In the genomic region with DNA sequence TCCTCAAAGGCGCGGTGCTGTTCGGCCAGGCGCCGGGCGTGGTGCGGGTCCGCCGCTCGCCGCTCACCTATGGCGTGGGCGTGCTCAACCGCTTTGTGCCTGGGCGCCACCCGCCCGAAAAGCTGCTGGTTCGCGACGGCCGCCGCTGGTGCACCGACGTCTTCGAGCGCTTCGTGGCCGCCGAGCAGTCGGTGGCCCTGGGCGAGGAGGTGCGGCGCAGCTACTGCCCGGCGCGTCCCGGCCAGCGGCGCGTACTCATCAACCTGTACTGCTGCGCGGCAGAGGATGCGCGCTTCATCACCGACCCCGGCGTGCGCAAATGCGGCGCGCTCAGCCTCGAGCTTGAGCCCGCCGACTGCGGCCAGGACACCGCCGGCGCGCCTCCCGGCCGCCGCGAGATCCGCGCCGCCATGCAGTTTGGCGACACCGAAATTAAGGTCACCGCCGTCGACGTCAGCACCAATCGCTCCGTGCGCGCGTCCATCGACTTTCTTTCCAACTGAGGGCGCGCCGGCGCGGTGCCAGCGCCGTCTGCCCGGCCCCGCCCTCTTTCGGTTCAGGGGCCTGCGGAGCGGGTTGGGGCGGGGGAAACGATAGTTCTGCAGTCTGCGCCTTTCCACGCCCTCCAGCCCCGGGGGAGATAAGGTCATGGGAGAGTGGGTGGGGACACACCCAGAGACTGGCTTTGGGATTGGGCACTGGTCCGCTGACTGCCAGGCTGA, we compare ENCODE assay signal across 8 cellular contexts. TPM values are rescaled to one million over a fixed set of nuclear protein-coding genes. Genes with fewer than 3 reads are reported as not detected.
DNase-seq lines count a peak whose midpoint lies in the region; ATAC-seq and TF ChIP-seq lines count a peak whose summit lies in the region.

No MANE protein-coding gene starts in this region.

- H4K91ac ChIP-seq in neuronal stem cell (ENCODE audit: low read depth, low read length, poor library complexity) = no peak overlapping the region

- no peaks in the 10 kb centered on the region for H3K9me3 Mint-ChIP-seq in activated CD8-positive, alpha-beta T cell treated with anti-CD3 and anti-CD28 coated beads for 36 hours

- H3K4me3 Mint-ChIP-seq in activated CD8-positive, alpha-beta T cell treated with anti-CD3 and anti-CD28 coated beads for 36 hours = peak overlapping the region; percentile 29

- H2BK15ac ChIP-seq in neuronal stem cell (ENCODE audit: low read length) = peak overlapping the region; percentile 24

- ATAC-seq in activated CD8-positive, alpha-beta T cell treated with anti-CD3 and anti-CD28 coated beads for 36 hours = peak; percentile 73
- ATAC-seq in upper lobe of right lung (peak; percentile 71), GM21381 (IDR thresholded peaks at IDR 0.05; ENCODE audit: unreplicated experiment) (no peak)

- H3K14ac ChIP-seq in neuronal stem cell (ENCODE audit: low read length) = peak overlapping the region; percentile 86

- no peaks in the 10 kb centered on the region for H3K79me1 ChIP-seq in neuronal stem cell (ENCODE audit: low read depth, low read length)

- peak overlapping the region; percentile 71 for H3K18ac ChIP-seq in neuronal stem cell (ENCODE audit: low read length)

- peaks cover 0 to 75% (median 54%) of the 10 kb centered on the region in 4 donors for H3K36me3 ChIP-seq in esophagus muscularis mucosa
- peaks cover 1 to 28% of the 10 kb centered on the region in 2 donors for H3K36me3 ChIP-seq in neuronal stem cell (replicated peaks in 1 of 2; ENCODE audit: control insufficient read depth in 2 of 2, insufficient read depth in 2 of 2, low read length in 2 of 2)
- no peaks in the 10 kb centered on the region for H3K36me3 ChIP-seq in upper lobe of right lung
- peaks cover 14% of the 10 kb centered on the region for H3K36me3 ChIP-seq in WERI-Rb-1

- H3K4me2 ChIP-seq in neuronal stem cell (ENCODE audit: insufficient read depth, low read length, poor library complexity, severe bottlenecking) = peak overlapping the region; percentile 56

- H3K9me3 ChIP-seq in esophagus muscularis mucosa (no peaks in the 10 kb centered on the region), neuronal stem cell (replicated peaks in 1 of 2; ENCODE audit: control insufficient read depth in 2 of 2, insufficient read depth in 1 of 2, low read depth in 1 of 2, low read length in 2 of 2) (no peaks in the 10 kb centered on the region), upper lobe of right lung (no peaks in the 10 kb centered on the region), WERI-Rb-1 (ENCODE audit: severe bottlenecking) (no peaks in the 10 kb centered on the region)

- no peak for TF ChIP-seq EP300 in esophagus muscularis mucosa (IDR thresholded peaks at IDR 0.05)

- peak overlapping the region; percentile 82 for H3K9ac ChIP-seq in neuronal stem cell (ENCODE audit: low read depth, low read length, poor library complexity)

- POLR2A ChIA-PET in activated CD8-positive, alpha-beta T cell treated with anti-CD3 and anti-CD28 coated beads for 36 hours (lab: Charles Lee) = interaction anchor here (1.4 to 2.1 kb wide), 3 partner anchors 16 to 44 kb away, joined by 3 to 6 read pairs (median 4); a partner anchor contains a TSS

- no peak overlapping the region for H2BK120ac ChIP-seq in neuronal stem cell (ENCODE audit: low read depth, low read length)

- no peak overlapping the region for H3K27ac Mint-ChIP-seq in activated CD8-positive, alpha-beta T cell treated with anti-CD3 and anti-CD28 coated beads for 36 hours

- H2BK5ac ChIP-seq in neuronal stem cell (ENCODE audit: low read length) = no peak overlapping the region

- peak overlapping the region; percentile 50 for H4K8ac ChIP-seq in neuronal stem cell (ENCODE audit: low read depth, low read length)

- H3K27ac ChIP-seq in esophagus muscularis mucosa (replicated peaks in 1 of 4) = no peak overlapping the region
- no peak overlapping the region for H3K27ac ChIP-seq in neuronal stem cell (replicated peaks; ENCODE audit: low read length)
- no peak overlapping the region for H3K27ac ChIP-seq in upper lobe of right lung
- no peak overlapping the region for H3K27ac ChIP-seq in WERI-Rb-1

- CTCF ChIA-PET in activated CD8-positive, alpha-beta T cell treated with anti-CD3 and anti-CD28 coated beads for 36 hours (lab: Charles Lee) = interaction anchor here (1.1 to 2.5 kb wide), 10 partner anchors 10 to 333 kb away, joined by 3 to 24 read pairs (median 5); a partner anchor contains a TSS

- WGBS in esophagus muscularis mucosa = 61% methylated on average over 42 of the region's 96 CpGs
- no CpG with 5 or more reads among the region's 96 CpGs for WGBS in neuronal stem cell (ENCODE audit: extremely low coverage in 2 of 2, insufficient read length in 2 of 2, insufficient replicate concordance in 1 of 2), 2 donors

- H2AFZ ChIP-seq in neuronal stem cell (ENCODE audit: low read length) = no peak overlapping the region

- no peak for TF ChIP-seq CTCF in activated CD8-positive, alpha-beta T cell treated with anti-CD3 and anti-CD28 coated beads for 36 hours (IDR thresholded peaks at IDR 0.05)
- TF ChIP-seq CTCF in esophagus muscularis mucosa (IDR thresholded peaks at IDR 0.05) (no peak), upper lobe of right lung (IDR thresholded peaks at IDR 0.05) (no peak), WERI-Rb-1 (IDR thresholded peaks at IDR 0.05; ENCODE audit: low read depth, low read length) (no peak)

- H3K4me1 ChIP-seq in esophagus muscularis mucosa (peaks cover 31 to 46% (median 35%) of the 10 kb centered on the region in 4 donors), neuronal stem cell (ENCODE audit: control insufficient read depth in 2 of 2, insufficient read depth in 1 of 2, low read depth in 1 of 2, low read length in 2 of 2) (peaks cover 0 to 3% of the 10 kb centered on the region in 2 donors), upper lobe of right lung (peaks cover 2% of the 10 kb centered on the region)

- H3K36me3 Mint-ChIP-seq in activated CD8-positive, alpha-beta T cell treated with anti-CD3 and anti-CD28 coated beads for 36 hours (ENCODE audit: low read depth) = peaks cover 6% of the 10 kb centered on the region

- H3K4me3 ChIP-seq in esophagus muscularis mucosa (peak overlapping the region; percentile 35 to 47 (median 44)), neuronal stem cell (ENCODE audit: low read length in 2 of 2) (peak overlapping the region in 1 of 2 donors; percentile 72), upper lobe of right lung (peak overlapping the region; percentile 40), WERI-Rb-1 (ENCODE audit: low read depth, low read length) (no peak overlapping the region)

- no peak overlapping the region for H2BK12ac ChIP-seq in neuronal stem cell (ENCODE audit: low read length)

- peaks cover 8% of the 10 kb centered on the region for H3K4me1 Mint-ChIP-seq in activated CD8-positive, alpha-beta T cell treated with anti-CD3 and anti-CD28 coated beads for 36 hours (ENCODE audit: low read depth)

- peak; percentile 85 for DNase-seq in NCI-H1436 (lab: John Stamatoyannopoulos, UW)
- DNase-seq in activated CD8-positive, alpha-beta T cell treated with anti-CD3 and anti-CD28 coated beads for 36 hours = peak; percentile 55
- DNase-seq in esophagus muscularis mucosa (ENCODE audit: extremely low spot score) = no peak
- no peak for DNase-seq in neuronal stem cell (ENCODE audit: low spot score)
- peak; percentile 84 for DNase-seq in upper lobe of right lung
- DNase-seq in NCI-H2081 treated with DMSO at 0.1 percent for 48 hours (lab: John Stamatoyannopoulos, UW) = no peak
- no peak for DNase-seq in WERI-Rb-1

- H2AK5ac ChIP-seq in neuronal stem cell (ENCODE audit: low read depth, low read length) = peak overlapping the region; percentile 82

- TF ChIP-seq POLR2A in esophagus muscularis mucosa (IDR thresholded peaks at IDR 0.05; ENCODE audit: low read depth) = no peak

- intact Hi-C loops in activated CD8-positive, alpha-beta T cell treated with anti-CD3 and anti-CD28 coated beads for 36 hours (cut with micrococcal nuclease) = no loop called here
- intact Hi-C loops in esophagus muscularis mucosa (cut with DNase I) (no loop called here), upper lobe of right lung (cut with DNase I) (no loop called here)

- H3K4ac ChIP-seq in neuronal stem cell (ENCODE audit: low read length) = no peak overlapping the region

- no peaks in the 10 kb centered on the region for H3K27me3 Mint-ChIP-seq in activated CD8-positive, alpha-beta T cell treated with anti-CD3 and anti-CD28 coated beads for 36 hours

- peaks cover 0 to 13% (median 0%) of the 10 kb centered on the region in 4 donors for H3K27me3 ChIP-seq in esophagus muscularis mucosa
- H3K27me3 ChIP-seq in neuronal stem cell (ENCODE audit: control insufficient read depth in 3 of 3, insufficient read depth in 3 of 3, low read depth in 1 of 3, low read length in 3 of 3) = peaks cover 5 to 51% (median 10%) of the 10 kb centered on the region in 3 experiments
- peaks cover 13% of the 10 kb centered on the region for H3K27me3 ChIP-seq in upper lobe of right lung
- no peaks in the 10 kb centered on the region for H3K27me3 ChIP-seq in WERI-Rb-1 (ENCODE audit: insufficient read depth, low read depth, severe bottlenecking)

- peak overlapping the region; percentile 66 for H3K23ac ChIP-seq in neuronal stem cell (ENCODE audit: low read depth, low read length, poor library complexity)

RNA-seq across cellular contexts. Expression of a gene that starts 15.7 kb away (rescaled TPM):
- 10 to 100 TPM; 62.5 to 66.6 TPM for total RNA-seq in activated CD8-positive, alpha-beta T cell treated with anti-CD3 and anti-CD28 coated beads for 36 hours
- 10 to 100 TPM; 56.5 to 96.1 (median 73.6) TPM for total RNA-seq in esophagus muscularis mucosa
- polyA plus RNA-seq in neuronal stem cell (2013, experiment 1 of 2) = 57.7 TPM
- 57.2 TPM for polyA plus RNA-seq in neuronal stem cell (2013, experiment 2 of 2)
- 23.3 TPM for total RNA-seq in upper lobe of right lung

RNA-seq across cellular contexts. Expression of a gene that starts 19.3 kb away (rescaled TPM):
- total RNA-seq in activated CD8-positive, alpha-beta T cell treated with anti-CD3 and anti-CD28 coated beads for 36 hours = not detected
- total RNA-seq in esophagus muscularis mucosa (10 to 100 TPM in 3 of 4 donors, 1 to 10 TPM in 1; 8.9 to 22.2 (median 16.4) TPM), upper lobe of right lung (33.7 TPM)
- polyA plus RNA-seq in neuronal stem cell (2013, experiment 1 of 2) = 0.39 TPM
- polyA plus RNA-seq in neuronal stem cell (2013, experiment 2 of 2) = 0.47 TPM

RNA-seq across cellular contexts. Expression of a gene that starts 29.4 kb away (rescaled TPM):
- under 1 TPM in 1 of 2 experiments, not detected in 1; 0.23 TPM for total RNA-seq in activated CD8-positive, alpha-beta T cell treated with anti-CD3 and anti-CD28 coated beads for 36 hours
- total RNA-seq in esophagus muscularis mucosa (under 1 TPM in 1 of 4 donors, not detected in 3; 0.50 TPM), upper lobe of right lung (0.46 TPM)
- 0.13 TPM for polyA plus RNA-seq in neuronal stem cell (2013, experiment 1 of 2)
- polyA plus RNA-seq in neuronal stem cell (2013, experiment 2 of 2) = 0.21 TPM

RNA-seq across cellular contexts. Expression of a gene that starts 34.7 kb away (rescaled TPM):
- 10 to 100 TPM; 35.0 to 35.4 TPM for total RNA-seq in activated CD8-positive, alpha-beta T cell treated with anti-CD3 and anti-CD28 coated beads for 36 hours
- total RNA-seq in esophagus muscularis mucosa = 100 to 1,000 TPM; 131 to 225 (median 199) TPM
- 21.7 TPM for polyA plus RNA-seq in neuronal stem cell (2013, experiment 1 of 2)
- polyA plus RNA-seq in neuronal stem cell (2013, experiment 2 of 2) = 21.0 TPM
- 94.6 TPM for total RNA-seq in upper lobe of right lung

RNA-seq across cellular contexts. Expression of a gene that starts 39.4 kb away (rescaled TPM):
- not detected for total RNA-seq in activated CD8-positive, alpha-beta T cell treated with anti-CD3 and anti-CD28 coated beads for 36 hours
- 10 to 100 TPM; 13.1 to 18.7 (median 13.8) TPM for total RNA-seq in esophagus muscularis mucosa
- polyA plus RNA-seq in neuronal stem cell (2013, experiment 1 of 2) = 0.01 TPM
- 0.01 TPM for polyA plus RNA-seq in neuronal stem cell (2013, experiment 2 of 2)
- 53.6 TPM for total RNA-seq in upper lobe of right lung

Comparison
In these comparisons a context has a peak if more than half of its experiments do, and no peak if none do; other contexts are left out.
1. DNase-seq: peak in NCI-H1436 (single experiment), activated CD8-positive, alpha-beta T cell treated with anti-CD3 and anti-CD28 coated beads for 36 hours (single experiment) and upper lobe of right lung (single experiment); none in esophagus muscularis mucosa (single experiment), neuronal stem cell (single experiment), NCI-H2081 treated with DMSO at 0.1 percent for 48 hours (single experiment) and WERI-Rb-1 (single experiment).
2. RNA of a gene that starts 19.3 kb away (total RNA-seq): 33.7 TPM in upper lobe of right lung (single experiment) and 8.9 to 22.2 TPM in esophagus muscularis mucosa; not detected in activated CD8-positive, alpha-beta T cell treated with anti-CD3 and anti-CD28 coated beads for 36 hours; every median in the first group is over 4 times any median in the second.